Comparison of ENCODE assay signal across 8 cellular contexts in genomic region chr5:176415240-176416122, GRCh38. TPM values are rescaled to one million over a fixed set of nuclear protein-coding genes. Genes with fewer than 3 reads are reported as not detected.
A peak's percentile ranks its signal among the peaks of the same experiment; 100 is the strongest.
DNase-seq lines count a peak whose midpoint lies in the region; ATAC-seq and TF ChIP-seq lines count a peak whose summit lies in the region.

No MANE protein-coding gene starts in this region.

- intact Hi-C loops in posterior vena cava (cut with DNase I): loop anchor here in 1 of 2 donors (10.0 kb wide), 1 partner anchor 129 kb away; the partner anchor contains the start of gene CDHR2

- peak overlapping the region; percentile 82 for H3K27ac ChIP-seq in cardiac muscle cell

- H3K27ac Mint-ChIP-seq in activated naive CD8-positive, alpha-beta T cell treated with anti-CD3 and anti-CD28 coated beads for 36 hours: peak overlapping the region; percentile 14

- no peaks in the 10 kb centered on the region for H3K36me3 Mint-ChIP-seq in activated naive CD8-positive, alpha-beta T cell treated with anti-CD3 and anti-CD28 coated beads for 36 hours

- H3K9me3 Mint-ChIP-seq in activated naive CD8-positive, alpha-beta T cell treated with anti-CD3 and anti-CD28 coated beads for 36 hours: no peaks in the 10 kb centered on the region

- peaks cover 32% of the 10 kb centered on the region for H3K4me1 Mint-ChIP-seq in activated naive CD8-positive, alpha-beta T cell treated with anti-CD3 and anti-CD28 coated beads for 36 hours

- ATAC-seq in GM18868 (IDR thresholded peaks at IDR 0.05; ENCODE audit: unreplicated experiment): no peak
- ATAC-seq in GM18502 (IDR thresholded peaks at IDR 0.05; ENCODE audit: poor library complexity, unreplicated experiment): no peak

- DNase-seq in Daoy (ENCODE audit: low read depth): peak; percentile 68
- peak; percentile 36 for DNase-seq in HS-5 (ENCODE audit: low read depth)
- DNase-seq in activated naive CD8-positive, alpha-beta T cell treated with anti-CD3 and anti-CD28 coated beads for 36 hours: no peak
- peak; percentile 39 to 56 for DNase-seq in cardiac muscle cell (ENCODE audit: low read depth in 1 of 2, low spot score in 1 of 2)
- DNase-seq in posterior vena cava (ENCODE audit: low spot score): peak; percentile 83
- no peak for DNase-seq in NCI-H1092 (lab: John Stamatoyannopoulos, UW)

- TF ChIP-seq CTCF in cardiac muscle cell (IDR thresholded peaks at IDR 0.05; ENCODE audit: low read depth, low read length): no peak

- H3K27me3 Mint-ChIP-seq in activated naive CD8-positive, alpha-beta T cell treated with anti-CD3 and anti-CD28 coated beads for 36 hours: no peaks in the 10 kb centered on the region

- H3K4me3 Mint-ChIP-seq in activated naive CD8-positive, alpha-beta T cell treated with anti-CD3 and anti-CD28 coated beads for 36 hours: peak overlapping the region; percentile 76

- peak overlapping the region; percentile 90 for H3K4me3 ChIP-seq in cardiac muscle cell

- H3K4me1 ChIP-seq in cardiac muscle cell (ENCODE audit: low read depth): peaks cover 10% of the 10 kb centered on the region

- no peaks in the 10 kb centered on the region for H3K36me3 ChIP-seq in cardiac muscle cell

- no peaks in the 10 kb centered on the region for H3K27me3 ChIP-seq in cardiac muscle cell

- no peaks in the 10 kb centered on the region for H3K9me3 ChIP-seq in cardiac muscle cell (ENCODE audit: low read depth)

RNA-seq across cellular contexts. Expression of gene CLTB, which starts 0.9 kb away (rescaled TPM):
- 98.5 and 104 TPM in 2 replicates for total RNA-seq in Daoy (2014; rRNA removed; shearing (Covaris generic))
- 10 to 100 TPM; 53.4 to 57.7 TPM for total RNA-seq in activated naive CD8-positive, alpha-beta T cell treated with anti-CD3 and anti-CD28 coated beads for 36 hours
- total RNA-seq in cardiac muscle cell (187 and 224 TPM in 2 replicates), posterior vena cava (100 to 1,000 TPM; 147 to 179 TPM)
- polyA plus RNA-seq in cardiac muscle cell: 159 and 222 TPM in 2 replicates

RNA-seq across cellular contexts. Expression of gene HIGD2A, which starts 26.9 kb away (rescaled TPM):
- total RNA-seq in Daoy (2014; rRNA removed; shearing (Covaris generic)): 54.8 and 80.5 TPM in 2 replicates
- total RNA-seq in activated naive CD8-positive, alpha-beta T cell treated with anti-CD3 and anti-CD28 coated beads for 36 hours: 10 to 100 TPM; 94.0 to 94.5 TPM
- 203 and 313 TPM in 2 replicates for total RNA-seq in cardiac muscle cell
- polyA plus RNA-seq in cardiac muscle cell: 273 and 388 TPM in 2 replicates
- total RNA-seq in posterior vena cava: 10 to 100 TPM; 66.9 to 90.4 TPM

RNA-seq across cellular contexts. Expression of gene NOP16, which starts 27.1 kb away (rescaled TPM):
- 99.3 and 104 TPM in 2 replicates for total RNA-seq in Daoy (2014; rRNA removed; shearing (Covaris generic))
- total RNA-seq in activated naive CD8-positive, alpha-beta T cell treated with anti-CD3 and anti-CD28 coated beads for 36 hours: 100 to 1,000 TPM; 154 to 158 TPM
- 11.5 and 18.0 TPM in 2 replicates for total RNA-seq in cardiac muscle cell
- polyA plus RNA-seq in cardiac muscle cell: 52.0 and 56.7 TPM in 2 replicates
- 10 to 100 TPM; 17.5 to 18.1 TPM for total RNA-seq in posterior vena cava

RNA-seq across cellular contexts. Expression of gene FAF2, which starts 32.7 kb away (rescaled TPM):
- total RNA-seq in Daoy (2014; rRNA removed; shearing (Covaris generic)): 45.9 and 49.2 TPM in 2 replicates
- total RNA-seq in activated naive CD8-positive, alpha-beta T cell treated with anti-CD3 and anti-CD28 coated beads for 36 hours: 10 to 100 TPM; 38.1 to 38.6 TPM
- total RNA-seq in cardiac muscle cell (24.0 and 26.1 TPM in 2 replicates), posterior vena cava (10 to 100 TPM; 27.3 to 27.7 TPM)
- 29.0 and 29.8 TPM in 2 replicates for polyA plus RNA-seq in cardiac muscle cell

RNA-seq across cellular contexts. Expression of gene ARL10, which starts 50.2 kb away (rescaled TPM):
- total RNA-seq in Daoy (2014; rRNA removed; shearing (Covaris generic)): 1.1 and 1.6 TPM in 2 replicates
- 10 to 100 TPM in 1 of 2 experiments, 1 to 10 TPM in 1; 8.0 to 12.1 TPM for total RNA-seq in activated naive CD8-positive, alpha-beta T cell treated with anti-CD3 and anti-CD28 coated beads for 36 hours
- total RNA-seq in cardiac muscle cell (10.3 and 29.5 TPM in 2 replicates), posterior vena cava (10 to 100 TPM; 12.4 to 15.2 TPM)
- polyA plus RNA-seq in cardiac muscle cell: 7.8 and 9.6 TPM in 2 replicates

Comparison
In these comparisons a context has a peak if more than half of its experiments do, and no peak if none do; other contexts are left out.
1. DNase-seq: peak in Daoy (single experiment), HS-5 (single experiment), cardiac muscle cell (2 of 2) and posterior vena cava (single experiment); none in activated naive CD8-positive, alpha-beta T cell treated with anti-CD3 and anti-CD28 coated beads for 36 hours (single experiment) and NCI-H1092 (single experiment).